Comparison of ENCODE assay signal across 1 cellular context in genomic region chr7:105106473-105106872, GRCh38.
TF ChIP-seq lines count a peak whose summit lies in the region.

No MANE protein-coding gene starts in this region.

TF ChIP-seq in K562, 482 proteins besides CTCF, POLR2A, EP300 and RAD21 (continued from another document and continues in another):
- no peak for TF ChIP-seq CCNT2 (IDR thresholded peaks at IDR 0.05; ENCODE audit: borderline replicate concordance, extremely low read depth, insufficient read length, low read depth, low read length)
- TF ChIP-seq CREB1 (IDR thresholded peaks at IDR 0.05) = no peak
- TF ChIP-seq CREB1 (CRISPR knock-in tag; IDR thresholded peaks at IDR 0.05) = no peak
- no peak for TF ChIP-seq JUNB (CRISPR knock-in tag; conservative IDR thresholded peaks at IDR 0.05)
- TF ChIP-seq ARID2 (IDR thresholded peaks at IDR 0.05) = no peak
- no peak for TF ChIP-seq HSF4 (CRISPR knock-in tag; IDR thresholded peaks at IDR 0.05; ENCODE audit: borderline replicate concordance)
- TF ChIP-seq SLC30A9 (CRISPR knock-in tag; IDR thresholded peaks at IDR 0.05) = no peak
- TF ChIP-seq ZNF263 (CRISPR knock-in tag; IDR thresholded peaks at IDR 0.05; ENCODE audit: borderline replicate concordance) = no peak
- TF ChIP-seq ZNF778 (CRISPR knock-in tag; IDR thresholded peaks at IDR 0.05) = no peak
- no peak for TF ChIP-seq CBFA2T3 (IDR thresholded peaks at IDR 0.05)
- no peak for TF ChIP-seq ZNF140 (CRISPR knock-in tag; IDR thresholded peaks at IDR 0.05)
- TF ChIP-seq ETV6 (IDR thresholded peaks at IDR 0.05; ENCODE audit: borderline replicate concordance in 1 of 2, low read depth in 2 of 2, low read length in 1 of 2) = no peak
- TF ChIP-seq ETV6 (CRISPR knock-in tag; IDR thresholded peaks at IDR 0.05; ENCODE audit: borderline replicate concordance) = no peak
- TF ChIP-seq ELF2 (CRISPR knock-in tag; IDR thresholded peaks at IDR 0.05) = no peak
- TF ChIP-seq, protein P1, sequence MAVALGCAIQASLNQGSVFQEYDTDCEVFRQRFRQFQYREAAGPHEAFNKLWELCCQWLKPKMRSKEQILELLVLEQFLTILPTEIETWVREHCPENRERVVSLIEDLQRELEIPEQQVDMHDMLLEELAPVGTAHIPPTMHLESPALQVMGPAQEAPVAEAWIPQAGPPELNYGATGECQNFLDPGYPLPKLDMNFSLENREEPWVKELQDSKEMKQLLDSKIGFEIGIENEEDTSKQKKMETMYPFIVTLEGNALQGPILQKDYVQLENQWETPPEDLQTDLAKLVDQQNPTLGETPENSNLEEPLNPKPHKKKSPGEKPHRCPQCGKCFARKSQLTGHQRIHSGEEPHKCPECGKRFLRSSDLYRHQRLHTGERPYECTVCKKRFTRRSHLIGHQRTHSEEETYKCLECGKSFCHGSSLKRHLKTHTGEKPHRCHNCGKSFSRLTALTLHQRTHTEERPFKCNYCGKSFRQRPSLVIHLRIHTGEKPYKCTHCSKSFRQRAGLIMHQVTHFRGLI (CRISPR knock-in tag; IDR thresholded peaks at IDR 0.05) = no peak
- TF ChIP-seq DPF2 (IDR thresholded peaks at IDR 0.05) = no peak
- no peak for TF ChIP-seq POLR2G (IDR thresholded peaks at IDR 0.05; ENCODE audit: low read depth, low read length)
- peak; percentile 19 for TF ChIP-seq POLR2B (IDR thresholded peaks at IDR 0.05; ENCODE audit: low read depth, partially characterized antibody)
- TF ChIP-seq ZNF324 (CRISPR knock-in tag; IDR thresholded peaks at IDR 0.05) = no peak
- no peak for TF ChIP-seq XRCC4 (IDR thresholded peaks at IDR 0.05; ENCODE audit: extremely low read depth, insufficient read depth, insufficient read length)
- no peak for TF ChIP-seq E2F3 (CRISPR knock-in tag; IDR thresholded peaks at IDR 0.05)
- TF ChIP-seq TAF1 (IDR thresholded peaks at IDR 0.05; ENCODE audit: control insufficient read depth, extremely low read depth, insufficient read depth, low read length, severe bottlenecking) = no peak
- TF ChIP-seq RNF2 (IDR thresholded peaks at IDR 0.05) = 0 out of 2 replicates have a peak, but pooled peaks have one; percentile 31
- TF ChIP-seq SMARCB1 (IDR thresholded peaks at IDR 0.05; ENCODE audit: insufficient read length, low read depth) = no peak
- TF ChIP-seq, protein P2, sequence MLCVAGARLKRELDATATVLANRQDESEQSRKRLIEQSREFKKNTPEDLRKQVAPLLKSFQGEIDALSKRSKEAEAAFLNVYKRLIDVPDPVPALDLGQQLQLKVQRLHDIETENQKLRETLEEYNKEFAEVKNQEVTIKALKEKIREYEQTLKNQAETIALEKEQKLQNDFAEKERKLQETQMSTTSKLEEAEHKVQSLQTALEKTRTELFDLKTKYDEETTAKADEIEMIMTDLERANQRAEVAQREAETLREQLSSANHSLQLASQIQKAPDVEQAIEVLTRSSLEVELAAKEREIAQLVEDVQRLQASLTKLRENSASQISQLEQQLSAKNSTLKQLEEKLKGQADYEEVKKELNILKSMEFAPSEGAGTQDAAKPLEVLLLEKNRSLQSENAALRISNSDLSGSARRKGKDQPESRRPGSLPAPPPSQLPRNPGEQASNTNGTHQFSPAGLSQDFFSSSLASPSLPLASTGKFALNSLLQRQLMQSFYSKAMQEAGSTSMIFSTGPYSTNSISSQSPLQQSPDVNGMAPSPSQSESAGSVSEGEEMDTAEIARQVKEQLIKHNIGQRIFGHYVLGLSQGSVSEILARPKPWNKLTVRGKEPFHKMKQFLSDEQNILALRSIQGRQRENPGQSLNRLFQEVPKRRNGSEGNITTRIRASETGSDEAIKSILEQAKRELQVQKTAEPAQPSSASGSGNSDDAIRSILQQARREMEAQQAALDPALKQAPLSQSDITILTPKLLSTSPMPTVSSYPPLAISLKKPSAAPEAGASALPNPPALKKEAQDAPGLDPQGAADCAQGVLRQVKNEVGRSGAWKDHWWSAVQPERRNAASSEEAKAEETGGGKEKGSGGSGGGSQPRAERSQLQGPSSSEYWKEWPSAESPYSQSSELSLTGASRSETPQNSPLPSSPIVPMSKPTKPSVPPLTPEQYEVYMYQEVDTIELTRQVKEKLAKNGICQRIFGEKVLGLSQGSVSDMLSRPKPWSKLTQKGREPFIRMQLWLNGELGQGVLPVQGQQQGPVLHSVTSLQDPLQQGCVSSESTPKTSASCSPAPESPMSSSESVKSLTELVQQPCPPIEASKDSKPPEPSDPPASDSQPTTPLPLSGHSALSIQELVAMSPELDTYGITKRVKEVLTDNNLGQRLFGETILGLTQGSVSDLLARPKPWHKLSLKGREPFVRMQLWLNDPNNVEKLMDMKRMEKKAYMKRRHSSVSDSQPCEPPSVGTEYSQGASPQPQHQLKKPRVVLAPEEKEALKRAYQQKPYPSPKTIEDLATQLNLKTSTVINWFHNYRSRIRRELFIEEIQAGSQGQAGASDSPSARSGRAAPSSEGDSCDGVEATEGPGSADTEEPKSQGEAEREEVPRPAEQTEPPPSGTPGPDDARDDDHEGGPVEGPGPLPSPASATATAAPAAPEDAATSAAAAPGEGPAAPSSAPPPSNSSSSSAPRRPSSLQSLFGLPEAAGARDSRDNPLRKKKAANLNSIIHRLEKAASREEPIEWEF (CRISPR knock-in tag; IDR thresholded peaks at IDR 0.05) = no peak
- no peak for TF ChIP-seq DNMT1 (IDR thresholded peaks at IDR 0.05)
- TF ChIP-seq NFRKB (IDR thresholded peaks at IDR 0.05; ENCODE audit: low read depth) = no peak
- TF ChIP-seq DIDO1 (tag; IDR thresholded peaks at IDR 0.05; ENCODE audit: low read depth) = no peak
- no peak for TF ChIP-seq GATAD2A (IDR thresholded peaks at IDR 0.05)
- no peak for TF ChIP-seq ZNF316 (IDR thresholded peaks at IDR 0.05)
- TF ChIP-seq CTBP1 (IDR thresholded peaks at IDR 0.05; ENCODE audit: borderline replicate concordance) = no peak
- peak; percentile 26; the same call in 1 of the 2 replicates for TF ChIP-seq EP400 (IDR thresholded peaks at IDR 0.05)
- peak; percentile 73; the same call in 1 of the 2 replicates for TF ChIP-seq FOXJ2 (tag; IDR thresholded peaks at IDR 0.05)
- TF ChIP-seq ARID1B (IDR thresholded peaks at IDR 0.05) = no peak
- peak in 1 of 2 experiments; percentile 20; a peak in 1 of 4 replicates for TF ChIP-seq ARNT (IDR thresholded peaks at IDR 0.05)
- TF ChIP-seq POLR2H (tag; IDR thresholded peaks at IDR 0.05; ENCODE audit: low read depth) = peak; percentile 89
- TF ChIP-seq NFYB (IDR thresholded peaks at IDR 0.05; ENCODE audit: extremely low read depth, insufficient read length) = no peak
- TF ChIP-seq, protein P3, sequence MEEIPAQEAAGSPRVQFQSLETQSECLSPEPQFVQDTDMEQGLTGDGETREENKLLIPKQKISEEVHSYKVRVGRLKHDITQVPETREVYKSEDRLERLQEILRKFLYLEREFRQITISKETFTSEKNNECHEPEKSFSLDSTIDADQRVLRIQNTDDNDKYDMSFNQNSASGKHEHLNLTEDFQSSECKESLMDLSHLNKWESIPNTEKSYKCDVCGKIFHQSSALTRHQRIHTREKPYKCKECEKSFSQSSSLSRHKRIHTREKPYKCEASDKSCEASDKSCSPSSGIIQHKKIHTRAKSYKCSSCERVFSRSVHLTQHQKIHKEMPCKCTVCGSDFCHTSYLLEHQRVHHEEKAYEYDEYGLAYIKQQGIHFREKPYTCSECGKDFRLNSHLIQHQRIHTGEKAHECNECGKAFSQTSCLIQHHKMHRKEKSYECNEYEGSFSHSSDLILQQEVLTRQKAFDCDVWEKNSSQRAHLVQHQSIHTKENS (CRISPR knock-in tag; IDR thresholded peaks at IDR 0.05) = no peak
- no peak for TF ChIP-seq IFI16 (CRISPR knock-in tag; IDR thresholded peaks at IDR 0.05)
- TF ChIP-seq, protein P4, sequence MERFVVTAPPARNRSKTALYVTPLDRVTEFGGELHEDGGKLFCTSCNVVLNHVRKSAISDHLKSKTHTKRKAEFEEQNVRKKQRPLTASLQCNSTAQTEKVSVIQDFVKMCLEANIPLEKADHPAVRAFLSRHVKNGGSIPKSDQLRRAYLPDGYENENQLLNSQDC (CRISPR knock-in tag; IDR thresholded peaks at IDR 0.05) = no peak
- TF ChIP-seq SRF (CRISPR knock-in tag; IDR thresholded peaks at IDR 0.05) = no peak
- no peak for TF ChIP-seq SMARCC2 (IDR thresholded peaks at IDR 0.05; ENCODE audit: low read depth)
- no peak for TF ChIP-seq ZNF124 (CRISPR knock-in tag; IDR thresholded peaks at IDR 0.05)
- TF ChIP-seq, protein P5, sequence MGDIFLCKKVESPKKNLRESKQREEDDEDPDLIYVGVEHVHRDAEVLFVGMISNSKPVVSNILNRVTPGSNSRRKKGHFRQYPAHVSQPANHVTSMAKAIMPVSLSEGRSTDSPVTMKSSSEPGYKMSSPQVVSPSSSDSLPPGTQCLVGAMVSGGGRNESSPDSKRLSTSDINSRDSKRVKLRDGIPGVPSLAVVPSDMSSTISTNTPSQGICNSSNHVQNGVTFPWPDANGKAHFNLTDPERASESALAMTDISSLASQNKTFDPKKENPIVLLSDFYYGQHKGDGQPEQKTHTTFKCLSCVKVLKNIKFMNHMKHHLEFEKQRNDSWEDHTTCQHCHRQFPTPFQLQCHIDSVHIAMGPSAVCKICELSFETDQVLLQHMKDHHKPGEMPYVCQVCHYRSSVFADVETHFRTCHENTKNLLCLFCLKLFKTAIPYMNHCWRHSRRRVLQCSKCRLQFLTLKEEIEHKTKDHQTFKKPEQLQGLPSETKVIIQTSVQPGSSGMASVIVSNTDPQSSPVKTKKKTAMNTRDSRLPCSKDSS (IDR thresholded peaks at IDR 0.05; ENCODE audit: low read depth, partially characterized antibody) = no peak
- no peak for TF ChIP-seq MCM2 (IDR thresholded peaks at IDR 0.05; ENCODE audit: low read depth)
- TF ChIP-seq ZFP30 (CRISPR knock-in tag; IDR thresholded peaks at IDR 0.05; ENCODE audit: borderline replicate concordance) = no peak
- peak; percentile 46; the same call in 1 of the 2 replicates for TF ChIP-seq SMARCA4 (IDR thresholded peaks at IDR 0.05)
- TF ChIP-seq ZNF76 (CRISPR knock-in tag; IDR thresholded peaks at IDR 0.05; ENCODE audit: borderline replicate concordance) = no peak
- no peak for TF ChIP-seq SNRNP70 (optimal IDR thresholded peaks at IDR 0.05; ENCODE audit: low read depth, low read length)
- TF ChIP-seq, protein P6, sequence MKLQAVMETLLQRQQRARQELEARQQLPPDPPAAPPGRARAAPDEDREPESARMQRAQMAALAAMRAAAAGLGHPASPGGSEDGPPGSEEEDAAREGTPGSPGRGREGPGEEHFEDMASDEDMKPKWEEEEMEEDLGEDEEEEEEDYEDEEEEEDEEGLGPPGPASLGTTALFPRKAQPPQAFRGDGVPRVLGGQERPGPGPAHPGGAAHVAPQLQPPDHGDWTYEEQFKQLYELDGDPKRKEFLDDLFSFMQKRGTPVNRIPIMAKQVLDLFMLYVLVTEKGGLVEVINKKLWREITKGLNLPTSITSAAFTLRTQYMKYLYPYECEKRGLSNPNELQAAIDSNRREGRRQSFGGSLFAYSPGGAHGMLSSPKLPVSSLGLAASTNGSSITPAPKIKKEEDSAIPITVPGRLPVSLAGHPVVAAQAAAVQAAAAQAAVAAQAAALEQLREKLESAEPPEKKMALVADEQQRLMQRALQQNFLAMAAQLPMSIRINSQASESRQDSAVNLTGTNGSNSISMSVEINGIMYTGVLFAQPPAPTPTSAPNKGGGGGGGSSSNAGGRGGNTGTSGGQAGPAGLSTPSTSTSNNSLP (IDR thresholded peaks at IDR 0.05; ENCODE audit: borderline replicate concordance, low read depth, low read length) = no peak
- TF ChIP-seq GATA2 (CRISPR knock-in tag; IDR thresholded peaks at IDR 0.05) = no peak
- TF ChIP-seq GABPA (tag; conservative IDR thresholded peaks at IDR 0.05; ENCODE audit: low read depth) = no peak
- TF ChIP-seq U2AF2 (optimal IDR thresholded peaks at IDR 0.05; ENCODE audit: low read depth, low read length) = no peak
- TF ChIP-seq, protein P7, sequence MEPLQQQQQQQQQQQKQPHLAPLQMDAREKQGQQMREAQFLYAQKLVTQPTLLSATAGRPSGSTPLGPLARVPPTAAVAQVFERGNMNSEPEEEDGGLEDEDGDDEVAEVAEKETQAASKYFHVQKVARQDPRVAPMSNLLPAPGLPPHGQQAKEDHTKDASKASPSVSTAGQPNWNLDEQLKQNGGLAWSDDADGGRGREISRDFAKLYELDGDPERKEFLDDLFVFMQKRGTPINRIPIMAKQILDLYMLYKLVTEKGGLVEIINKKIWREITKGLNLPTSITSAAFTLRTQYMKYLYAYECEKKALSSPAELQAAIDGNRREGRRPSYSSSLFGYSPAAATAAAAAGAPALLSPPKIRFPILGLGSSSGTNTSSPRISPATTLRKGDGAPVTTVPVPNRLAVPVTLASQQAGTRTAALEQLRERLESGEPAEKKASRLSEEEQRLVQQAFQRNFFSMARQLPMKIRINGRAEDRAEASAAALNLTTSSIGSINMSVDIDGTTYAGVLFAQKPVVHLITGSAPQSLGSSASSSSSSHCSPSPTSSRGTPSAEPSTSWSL (CRISPR knock-in tag; IDR thresholded peaks at IDR 0.05; ENCODE audit: borderline replicate concordance) = no peak
- no peak for TF ChIP-seq NR2C1 (IDR thresholded peaks at IDR 0.05)
- TF ChIP-seq NR2C1 (tag; IDR thresholded peaks at IDR 0.05) = 0 out of 2 replicates have a peak, but pooled peaks have one; percentile 16
- TF ChIP-seq, protein P8, sequence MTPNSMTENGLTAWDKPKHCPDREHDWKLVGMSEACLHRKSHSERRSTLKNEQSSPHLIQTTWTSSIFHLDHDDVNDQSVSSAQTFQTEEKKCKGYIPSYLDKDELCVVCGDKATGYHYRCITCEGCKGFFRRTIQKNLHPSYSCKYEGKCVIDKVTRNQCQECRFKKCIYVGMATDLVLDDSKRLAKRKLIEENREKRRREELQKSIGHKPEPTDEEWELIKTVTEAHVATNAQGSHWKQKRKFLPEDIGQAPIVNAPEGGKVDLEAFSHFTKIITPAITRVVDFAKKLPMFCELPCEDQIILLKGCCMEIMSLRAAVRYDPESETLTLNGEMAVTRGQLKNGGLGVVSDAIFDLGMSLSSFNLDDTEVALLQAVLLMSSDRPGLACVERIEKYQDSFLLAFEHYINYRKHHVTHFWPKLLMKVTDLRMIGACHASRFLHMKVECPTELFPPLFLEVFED (CRISPR knock-in tag; conservative IDR thresholded peaks at IDR 0.05) = no peak
- TF ChIP-seq ZNF174 (CRISPR knock-in tag; IDR thresholded peaks at IDR 0.05) = no peak
- TF ChIP-seq ATF7 (IDR thresholded peaks at IDR 0.05) = peak; percentile 22; the same call in 1 of the 2 replicates
- no peak for TF ChIP-seq TCF15 (CRISPR knock-in tag; IDR thresholded peaks at IDR 0.05)
- no peak for TF ChIP-seq STAT5A (IDR thresholded peaks at IDR 0.05; ENCODE audit: borderline replicate concordance, low read length)
- TF ChIP-seq EHMT2 (IDR thresholded peaks at IDR 0.05) = no peak
